In the genomic region with DNA sequence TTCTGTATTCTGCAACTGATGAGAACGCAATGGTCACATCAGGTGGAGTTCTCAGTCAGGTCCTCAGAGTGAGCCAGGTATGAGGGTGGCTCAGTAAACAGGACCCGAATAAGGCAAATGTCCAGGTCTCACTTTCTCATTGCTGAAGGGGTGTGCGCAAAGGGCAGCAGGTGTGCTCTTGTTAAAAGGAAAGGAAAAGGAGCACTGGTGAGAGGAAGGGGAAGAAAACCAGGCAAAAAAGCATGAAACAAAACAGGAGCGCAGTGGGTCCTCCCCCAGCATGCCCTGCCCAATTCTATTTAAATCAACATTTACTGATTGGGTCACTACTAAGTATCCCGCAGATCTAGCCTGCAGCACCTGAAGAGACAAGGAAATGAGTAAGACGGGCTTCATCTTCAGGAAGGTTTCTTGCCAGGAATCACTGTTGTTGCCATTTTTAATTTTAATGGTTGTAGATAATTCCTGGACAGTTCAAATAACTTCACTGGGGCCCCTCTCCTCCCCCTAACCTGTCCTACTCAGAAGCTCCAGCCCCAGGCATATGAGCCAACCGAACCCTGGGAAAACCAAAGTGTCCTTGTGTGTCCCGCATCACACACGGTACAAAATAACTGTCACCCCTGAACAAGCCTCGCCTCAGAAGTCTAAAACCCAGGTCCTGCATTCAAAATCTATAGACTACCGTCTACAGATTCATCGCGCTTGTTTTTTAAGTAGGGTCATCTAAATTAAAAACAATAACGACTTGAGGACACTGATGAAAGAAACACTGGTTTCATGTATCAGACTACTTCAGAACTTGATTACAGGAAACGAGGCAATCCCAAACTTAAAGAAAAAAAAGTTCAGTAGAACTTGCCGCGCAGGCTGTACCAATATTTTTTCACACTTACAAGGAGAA, we compare ENCODE assay signal across 8 cellular contexts. TPM values are rescaled to one million over a fixed set of nuclear protein-coding genes. Genes with fewer than 3 reads are reported as not detected.
DNase-seq lines count a peak whose midpoint lies in the region; ATAC-seq and TF ChIP-seq lines count a peak whose summit lies in the region.

No MANE protein-coding gene starts in this region.

- H3K4me3 ChIP-seq in AG09309 (ENCODE audit: control insufficient read depth, low read depth, low read length): peak overlapping the region; percentile 98
- H3K4me3 ChIP-seq in MM.1S (ENCODE audit: low read length): peak overlapping the region; percentile 89
- peak overlapping the region; percentile 94 to 97 for H3K4me3 ChIP-seq in vagina

- peak overlapping the region; percentile 78 for H3K27ac Mint-ChIP-seq in MCF 10A (ENCODE audit: low read depth, unreplicated experiment)

- TF ChIP-seq CTCF in AG09309 (IDR thresholded peaks at IDR 0.05; ENCODE audit: control insufficient read depth, insufficient read depth, low read depth, low read length, missing control alignments) (no peak), MM.1S (IDR thresholded peaks at IDR 0.05; ENCODE audit: low read length) (no peak), MCF 10A (IDR thresholded peaks at IDR 0.05; ENCODE audit: unreplicated experiment) (no peak), vagina (IDR thresholded peaks at IDR 0.05) (no peak)

- no peaks in the 10 kb centered on the region for H3K27me3 Mint-ChIP-seq in MCF 10A (ENCODE audit: insufficient read depth, unreplicated experiment)

- peak overlapping the region; percentile 85 for H3K9ac ChIP-seq in MM.1S (ENCODE audit: low read length)

- H2AFZ ChIP-seq in MM.1S (ENCODE audit: low read length): peak overlapping the region; percentile 77; the same call in 1 of the 2 replicates

- TSS peak; percentile 93 for BruUV-seq in MCF 10A (replicated peaks; lab: Mats Ljungman, UMichigan)

- H3F3A ChIP-seq in MM.1S (ENCODE audit: insufficient read depth, low read length): peaks cover 41% of the 10 kb centered on the region

- no peak for TF ChIP-seq POLR2A in vagina (IDR thresholded peaks at IDR 0.05)

- peak overlapping the region; percentile 86 for H3K4me3 Mint-ChIP-seq in MCF 10A (ENCODE audit: unreplicated experiment)

- H3K9me2 ChIP-seq in MM.1S (replicated peaks; ENCODE audit: insufficient read depth, low read length): no peaks in the 10 kb centered on the region

- H3K9me3 Mint-ChIP-seq in MCF 10A (ENCODE audit: unreplicated experiment): no peaks in the 10 kb centered on the region

- H3K4me1 ChIP-seq in MM.1S (ENCODE audit: low read length): peaks cover 29% of the 10 kb centered on the region
- H3K4me1 ChIP-seq in vagina: peaks cover 52% of the 10 kb centered on the region

- no peaks in the 10 kb centered on the region for H4K20me1 ChIP-seq in MM.1S (ENCODE audit: insufficient read depth, low read length)

- H3K27me3 ChIP-seq in MM.1S (replicated peaks; ENCODE audit: insufficient read depth, low read length) (no peaks in the 10 kb centered on the region), vagina (no peaks in the 10 kb centered on the region)

- H3K36me3 Mint-ChIP-seq in MCF 10A (ENCODE audit: insufficient read depth, unreplicated experiment): no peaks in the 10 kb centered on the region

- CTCF ChIA-PET in MCF 10A (lab: Yijun Ruan, JAX): interaction anchor here (0.6 to 2.2 kb wide), 6 partner anchors 27 to 249 kb away, joined by 3 to 6 read pairs (median 4); no protein-coding TSS in a partner anchor

- H3K27ac ChIP-seq in MM.1S (ENCODE audit: low read length) (peak overlapping the region; percentile 90), vagina (peak overlapping the region; percentile 94)

- intact Hi-C loops in MCF 10A (cut with micrococcal nuclease): loop anchor here (5.0 to 10.0 kb wide), 4 partner anchors 84 to 321 kb away; partner anchors contain the start of genes CDKAL1 and E2F3
- intact Hi-C loops in vagina (cut with DNase I): no loop called here

- H3K79me2 ChIP-seq in MM.1S (ENCODE audit: low read length): peaks cover 53% of the 10 kb centered on the region

- ATAC-seq in GM18907 (IDR thresholded peaks at IDR 0.05; ENCODE audit: unreplicated experiment): peak; percentile 23
- no peak for ATAC-seq in HG03025 (IDR thresholded peaks at IDR 0.05; ENCODE audit: low FRiP score, unreplicated experiment)

- H3K36me3 ChIP-seq in MM.1S (replicated peaks; ENCODE audit: insufficient read depth, low read length): no peaks in the 10 kb centered on the region
- H3K36me3 ChIP-seq in vagina: no peaks in the 10 kb centered on the region

- H3K9me3 ChIP-seq in MM.1S (replicated peaks; ENCODE audit: insufficient read depth, low read length) (no peaks in the 10 kb centered on the region), vagina (no peaks in the 10 kb centered on the region)

- DNase-seq in AG09309 (ENCODE audit: low read depth) (no peak), MM.1S (peak; percentile 70), MCF 10A (ENCODE audit: unreplicated experiment) (peak; percentile 84), medulla oblongata (ENCODE audit: extremely low spot score) (peak; percentile 24), vagina (ENCODE audit: extremely low spot score in 2 of 2) (no peak), germinal center (ENCODE audit: low spot score) (no peak)

- POLR2A ChIA-PET in MCF 10A (lab: Yijun Ruan, JAX): interaction anchor here (0.6 to 4.5 kb wide), 9 partner anchors 9 to 1874 kb away, joined by 3 to 38 read pairs (median 3); no protein-coding TSS in a partner anchor

- H3K4me2 ChIP-seq in MM.1S (ENCODE audit: low read depth, low read length): peak overlapping the region; percentile 93

- peaks cover 12% of the 10 kb centered on the region for H3K4me1 Mint-ChIP-seq in MCF 10A (ENCODE audit: insufficient read depth, unreplicated experiment)

RNA-seq across cellular contexts. Expression of gene MBOAT1, which starts 1.0 kb away (rescaled TPM):
- total RNA-seq in MCF 10A (2022) (6.3 and 9.3 TPM in 2 replicates), vagina (9.6 TPM)

Comparison
In these comparisons a context has a peak if more than half of its experiments do, and no peak if none do; other contexts are left out.
1. DNase-seq: peak in MM.1S (single experiment), MCF 10A (single experiment) and medulla oblongata (single experiment); none in AG09309 (single experiment), vagina (0 of 2) and germinal center (single experiment).
2. Peak in every context shown above with its lines, with median percentiles within 50 percentile points of each other: H3K4me3 ChIP-seq.